Comparison of ENCODE assay signal across 1 cellular context in genomic region chr3:128033102-128033501, GRCh38.
TF ChIP-seq lines count a peak whose summit lies in the region.

No MANE protein-coding gene starts in this region.

TF ChIP-seq in HepG2, 621 proteins besides CTCF, POLR2A, EP300 and RAD21 (continued from another document):
- TF ChIP-seq ZNF280D (CRISPR knock-in tag; IDR thresholded peaks at IDR 0.05) = no peak
- no peak for TF ChIP-seq EHMT2 (IDR thresholded peaks at IDR 0.05; ENCODE audit: borderline replicate concordance, low read depth, low read length)
- no peak for TF ChIP-seq TGIF2 (CRISPR knock-in tag; IDR thresholded peaks at IDR 0.05)
- no peak for TF ChIP-seq NFYB (CRISPR knock-in tag; IDR thresholded peaks at IDR 0.05)
TF ChIP-seq in HepG2: peak in this region for 0.
